ENCODE assay signal across 9 cellular contexts in genomic region chr2:31319391-31320175, GRCh38.
DNase-seq lines count a peak whose midpoint lies in the region; ATAC-seq and TF ChIP-seq lines count a peak whose summit lies in the region.
"Had no signal": no experiment of that assay in that cellular context is flagged by ENCODE, and none has a peak within 500 bp of the region (broad histone marks: within the 10 kb centered on the region; RNA-seq: fewer than 3 reads in every experiment).

No MANE protein-coding gene starts in this region.

- H3K9ac ChIP-seq in mesenchymal stem cell (ENCODE audit: low read length): no peak overlapping the region

- H3K27ac ChIP-seq in mesenchymal stem cell (ENCODE audit: low read length, poor library complexity, severe bottlenecking): peak overlapping the region; percentile 93
- no peak overlapping the region for H3K27ac ChIP-seq in RWPE1
- H3K27ac ChIP-seq: cardiac muscle cell had no signal

- no peaks in the 10 kb centered on the region for H3K36me3 Mint-ChIP-seq in activated T-helper 2 cell treated with anti-CD3 and anti-CD28 coated beads, Interferon-gamma antibody, Interleukin-2, Interleukin-4, amounts not matched to agents 10 μg/mL and 5 μg/mL and 100 μg/mL, durations not matched to agents 14 hours and 24 hours and 36 hours (ENCODE audit: low read depth)

- H2BK120ac ChIP-seq in mesenchymal stem cell (ENCODE audit: low read depth, low read length): peak overlapping the region; percentile 94

- peak overlapping the region; percentile 19 to 41 for H3K4ac ChIP-seq in mesenchymal stem cell (ENCODE audit: low read depth in 1 of 2, low read length in 2 of 2)

- H3K14ac ChIP-seq in mesenchymal stem cell (ENCODE audit: low read length in 2 of 2): no peak overlapping the region

- no peak overlapping the region for H3K23ac ChIP-seq in mesenchymal stem cell (ENCODE audit: low read length in 2 of 2)

- POLR2A ChIA-PET in RWPE1 (lab: Yijun Ruan, JAX; ENCODE audit: low non-redundant PET): no interaction called here

- peak overlapping the region; percentile 51 for H2BK5ac ChIP-seq in mesenchymal stem cell (ENCODE audit: low read depth, low read length, poor library complexity, severe bottlenecking)

- peak overlapping the region; percentile 57 to 83 for H2BK12ac ChIP-seq in mesenchymal stem cell (ENCODE audit: low read length in 2 of 2)

- H3K27me3 Mint-ChIP-seq in activated T-helper 2 cell treated with anti-CD3 and anti-CD28 coated beads, Interferon-gamma antibody, Interleukin-2, Interleukin-4, amounts not matched to agents 10 μg/mL and 5 μg/mL and 100 μg/mL, durations not matched to agents 14 hours and 24 hours and 36 hours (ENCODE audit: low read depth): peaks cover 1% of the 10 kb centered on the region

- no peak overlapping the region for H2BK15ac ChIP-seq in mesenchymal stem cell (ENCODE audit: low read depth, poor library complexity, severe bottlenecking)

- CTCF ChIA-PET in RWPE1 (lab: Yijun Ruan, JAX): interaction anchor here (0.6 to 1.3 kb wide), 2 partner anchors 14 to 457 kb away, joined by 5 to 6 read pairs; no protein-coding TSS in a partner anchor

- no peak overlapping the region for H2AFZ ChIP-seq in mesenchymal stem cell (ENCODE audit: low read depth, low read length)

- peaks cover 57% of the 10 kb centered on the region for H3K4me1 Mint-ChIP-seq in activated T-helper 2 cell treated with anti-CD3 and anti-CD28 coated beads, Interferon-gamma antibody, Interleukin-2, Interleukin-4, amounts not matched to agents 10 μg/mL and 5 μg/mL and 100 μg/mL, durations not matched to agents 14 hours and 24 hours and 36 hours (ENCODE audit: low read depth)

- peak overlapping the region; percentile 91 to 93 for H3K18ac ChIP-seq in mesenchymal stem cell (ENCODE audit: low read depth in 1 of 2, low read length in 2 of 2)

- H3K4me1 ChIP-seq in mesenchymal stem cell (ENCODE audit: control insufficient read depth, insufficient read depth, low read depth, low read length): peaks cover 17% of the 10 kb centered on the region

- ATAC-seq in GM19351 (IDR thresholded peaks at IDR 0.05; ENCODE audit: unreplicated experiment): peak; percentile 75

- H3K36me3 ChIP-seq in mesenchymal stem cell (ENCODE audit: control insufficient read depth in 1 of 2, insufficient read depth in 2 of 2, low read depth in 1 of 2, low read length in 2 of 2): no peaks in the 10 kb centered on the region
- H3K36me3 ChIP-seq: cardiac muscle cell had no signal

- H3K79me1 ChIP-seq in mesenchymal stem cell (replicated peaks; ENCODE audit: low read length, poor library complexity, severe bottlenecking): no peaks in the 10 kb centered on the region

- H3K9me3 ChIP-seq in mesenchymal stem cell (ENCODE audit: control insufficient read depth, low read length): no peaks in the 10 kb centered on the region

- H4K91ac ChIP-seq in mesenchymal stem cell (ENCODE audit: low read length): peak overlapping the region; percentile 62

- H3K9me3 Mint-ChIP-seq in activated T-helper 2 cell treated with anti-CD3 and anti-CD28 coated beads, Interferon-gamma antibody, Interleukin-2, Interleukin-4, amounts not matched to agents 10 μg/mL and 5 μg/mL and 100 μg/mL, durations not matched to agents 14 hours and 24 hours and 36 hours: no peaks in the 10 kb centered on the region

- H4K8ac ChIP-seq in mesenchymal stem cell (ENCODE audit: low read length): peak overlapping the region; percentile 72

- H3K4me3 ChIP-seq in mesenchymal stem cell (ENCODE audit: insufficient read depth in 1 of 2, low read depth in 1 of 2, low read length in 2 of 2): no peak overlapping the region
- H3K4me3 ChIP-seq: cardiac muscle cell had no signal

- TF ChIP-seq POLR2A in erythroblast (IDR thresholded peaks at IDR 0.05; ENCODE audit: low read length): no peak

- intact Hi-C loops in activated T-helper 2 cell treated with anti-CD3 and anti-CD28 coated beads, Interferon-gamma antibody, Interleukin-2, Interleukin-4, amounts not matched to agents 10 μg/mL and 5 μg/mL and 100 μg/mL, durations not matched to agents 14 hours and 24 hours and 36 hours (cut with micrococcal nuclease): loop anchor here (5.0 kb wide), 3 partner anchors 87 to 1172 kb away; partner anchors contain the start of genes EHD3, LCLAT1 and YPEL5

- H3K27ac Mint-ChIP-seq in activated T-helper 2 cell treated with anti-CD3 and anti-CD28 coated beads, Interferon-gamma antibody, Interleukin-2, Interleukin-4, amounts not matched to agents 10 μg/mL and 5 μg/mL and 100 μg/mL, durations not matched to agents 14 hours and 24 hours and 36 hours: peak overlapping the region; percentile 62

- H3K27me3 ChIP-seq in mesenchymal stem cell (ENCODE audit: control insufficient read depth in 1 of 2, insufficient read depth in 1 of 2, low read length in 2 of 2): no peaks in the 10 kb centered on the region
- H3K27me3 ChIP-seq: cardiac muscle cell had no signal

- no peak for TF ChIP-seq CTCF in RWPE1 (conservative IDR thresholded peaks at IDR 0.05; ENCODE audit: low read depth)

- peak overlapping the region; percentile 29 for H2AK5ac ChIP-seq in mesenchymal stem cell (ENCODE audit: low read length, severe bottlenecking)

- WGBS in mesenchymal stem cell: under 1% methylated on average over 7 of the region's 7 CpGs

- DNase-seq in AML-193 (lab: John Stamatoyannopoulos, UW) (peak; percentile 37 to 52), M059J (ENCODE audit: low read depth) (peak; percentile 74), mesenchymal stem cell (peak; percentile 93), erythroblast (lab: John Stamatoyannopoulos, UW) (no peak), hypothalamus (lab: John Stamatoyannopoulos, UW) (no peak), RWPE1 (ENCODE audit: low spot score) (no peak)
- DNase-seq in activated T-helper 2 cell treated with anti-CD3 and anti-CD28 coated beads, Interferon-gamma antibody, Interleukin-2, Interleukin-4, amounts not matched to agents 10 μg/mL and 5 μg/mL and 100 μg/mL, durations not matched to agents 14 hours and 24 hours and 36 hours (ENCODE audit: low spot score): peak; percentile 15

- no peak overlapping the region for H3K4me3 Mint-ChIP-seq in activated T-helper 2 cell treated with anti-CD3 and anti-CD28 coated beads, Interferon-gamma antibody, Interleukin-2, Interleukin-4, amounts not matched to agents 10 μg/mL and 5 μg/mL and 100 μg/mL, durations not matched to agents 14 hours and 24 hours and 36 hours (ENCODE audit: low read depth)

- peak overlapping the region; percentile 40 for H3K4me2 ChIP-seq in mesenchymal stem cell (ENCODE audit: low read length, poor library complexity, severe bottlenecking)

Comparison
In these comparisons a context has a peak if more than half of its experiments do, and no peak if none do; other contexts are left out.
1. DNase-seq: peak in AML-193 (2 of 2), M059J (single experiment), activated T-helper 2 cell treated with anti-CD3 and anti-CD28 coated beads, Interferon-gamma antibody, Interleukin-2, Interleukin-4, amounts not matched to agents 10 μg/mL and 5 μg/mL and 100 μg/mL, durations not matched to agents 14 hours and 24 hours and 36 hours (single experiment) and mesenchymal stem cell (single experiment); none in erythroblast (0 of 2), hypothalamus (0 of 51) and RWPE1 (single experiment).